8 cellular contexts compared by ENCODE assay signal in the genomic region with DNA sequence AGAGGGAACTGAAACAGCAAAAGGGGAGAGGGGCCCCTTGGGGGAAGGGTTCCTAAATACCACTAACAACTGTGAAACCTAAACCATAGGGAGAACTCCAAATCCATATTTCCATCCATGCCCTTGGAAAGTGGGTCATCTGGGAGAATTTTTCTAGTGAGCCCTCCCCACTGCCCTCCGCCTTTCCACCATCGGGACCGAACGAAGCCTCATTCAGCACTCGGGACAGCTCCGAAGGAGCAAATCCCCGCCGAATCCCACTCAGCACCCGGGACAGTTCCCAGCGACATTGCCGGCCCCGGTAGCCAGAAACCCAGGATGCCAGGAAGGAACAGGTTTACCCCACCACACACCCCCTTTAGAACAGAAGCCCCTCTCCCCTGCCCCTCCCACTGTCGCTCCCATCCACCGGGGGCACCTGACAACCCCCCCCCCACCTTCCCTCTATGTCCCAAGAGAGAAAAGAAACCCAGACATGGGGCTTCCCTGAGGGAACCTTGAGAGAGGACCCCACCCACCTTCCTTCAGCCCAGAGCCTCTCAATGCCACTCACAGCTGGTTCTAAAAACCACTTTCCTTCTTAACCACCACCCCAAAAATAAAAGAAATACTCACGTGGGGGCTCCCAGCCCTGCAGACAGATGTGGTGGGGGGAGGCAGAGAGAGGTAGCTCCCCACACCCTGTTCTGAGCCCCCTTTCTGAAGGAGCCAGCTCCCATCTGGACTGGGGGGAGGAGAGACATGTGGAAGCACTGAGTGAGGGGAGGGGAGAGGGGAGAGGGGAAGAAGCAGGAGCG. TPM values are rescaled to one million over a fixed set of nuclear protein-coding genes. Genes with fewer than 3 reads are reported as not detected.
DNase-seq lines count a peak whose midpoint lies in the region; ATAC-seq and TF ChIP-seq lines count a peak whose summit lies in the region.

No MANE protein-coding gene starts in this region.

- CTCF ChIA-PET in A673 (lab: Charles Lee) = no interaction called here
- CTCF ChIA-PET in activated B cell treated with CpG ODN at 0.5 μM for 24 hours (lab: Charles Lee) = no interaction called here

- no peak overlapping the region for H3K4me3 Mint-ChIP-seq in activated B cell treated with CpG ODN at 0.5 μM for 24 hours

- no peaks in the 10 kb centered on the region for H3K9me3 Mint-ChIP-seq in activated B cell treated with CpG ODN at 0.5 μM for 24 hours

- peaks cover 32% of the 10 kb centered on the region for H3K4me1 Mint-ChIP-seq in activated B cell treated with CpG ODN at 0.5 μM for 24 hours

- H3K36me3 ChIP-seq in A673 (ENCODE audit: insufficient read depth, low read length, poor library complexity, severe bottlenecking) (no peaks in the 10 kb centered on the region), mucosa of descending colon (ENCODE audit: low read depth) (no peaks in the 10 kb centered on the region), testis (ENCODE audit: low read depth, missing control alignments) (no peaks in the 10 kb centered on the region)

- H3K36me3 Mint-ChIP-seq in activated B cell treated with CpG ODN at 0.5 μM for 24 hours (ENCODE audit: low read depth) = no peaks in the 10 kb centered on the region

- no peaks in the 10 kb centered on the region for H3K9me3 ChIP-seq in A673 (ENCODE audit: low read depth, low read length, poor library complexity, severe bottlenecking)
- no peaks in the 10 kb centered on the region for H3K9me3 ChIP-seq in mucosa of descending colon
- no peaks in the 10 kb centered on the region for H3K9me3 ChIP-seq in testis

- no peak overlapping the region for H3K27ac Mint-ChIP-seq in activated B cell treated with CpG ODN at 0.5 μM for 24 hours

- no peak for ATAC-seq in activated B cell treated with CpG ODN at 0.5 μM for 24 hours (ENCODE audit: low read depth)
- peak; percentile 67 for ATAC-seq in mucosa of descending colon
- no peak for ATAC-seq in HG03460 (IDR thresholded peaks at IDR 0.05; ENCODE audit: unreplicated experiment)

- WGBS in testis, 2 donors = 3 to 5% methylated on average over 10 to 16 of the region's 16 CpGs

- H3K27ac ChIP-seq in A673 (ENCODE audit: low read depth, low read length, poor library complexity, severe bottlenecking) (no peak overlapping the region), testis (no peak overlapping the region)

- intact Hi-C loops in A673 (cut with micrococcal nuclease; ENCODE audit: unreplicated experiment) = no loop called here
- intact Hi-C loops in activated B cell treated with CpG ODN at 0.5 μM for 24 hours (cut with micrococcal nuclease) = loop anchor here (5.0 kb wide), 1 partner anchor 57 kb away; no protein-coding TSS in a partner anchor
- intact Hi-C loops in mucosa of descending colon (cut with DNase I, micrococcal nuclease) = no loop called here
- intact Hi-C loops in testis (cut with DNase I; ENCODE audit: low total_unique reads) = no loop called here

- peaks cover 87% of the 10 kb centered on the region for H3K27me3 ChIP-seq in A673 (replicated peaks; ENCODE audit: insufficient read depth, low read depth, low read length, poor library complexity)
- H3K27me3 ChIP-seq in testis = no peaks in the 10 kb centered on the region

- BruUV-seq in A673 (replicated peaks; lab: Mats Ljungman, UMichigan) = no TSS peak

- no peak for TF ChIP-seq POLR2A in testis (IDR thresholded peaks at IDR 0.05)

- H3K4me3 ChIP-seq in A673 (ENCODE audit: low read depth, low read length, poor library complexity, severe bottlenecking) (no peak overlapping the region), mucosa of descending colon (no peak overlapping the region), testis (no peak overlapping the region)

- POLR2A ChIA-PET in A673 (lab: Charles Lee; ENCODE audit: low non-redundant PET) (interaction anchor here (0.6 kb wide), 1 partner anchor 97 kb away, joined by 5 read pairs; no protein-coding TSS in a partner anchor), activated B cell treated with CpG ODN at 0.5 μM for 24 hours (lab: Charles Lee) (interaction anchor here (0.6 kb wide), 2 partner anchors 268 to 632 kb away, joined by 7 to 10 read pairs; a partner anchor contains a TSS)

- TF ChIP-seq CTCF in A673 (conservative IDR thresholded peaks at IDR 0.05; ENCODE audit: low read depth, low read length) = no peak
- no peak for TF ChIP-seq CTCF in activated B cell treated with CpG ODN at 0.5 μM for 24 hours (IDR thresholded peaks at IDR 0.05)
- TF ChIP-seq CTCF in mucosa of descending colon (IDR thresholded peaks at IDR 0.05) = no peak
- no peak for TF ChIP-seq CTCF in testis (IDR thresholded peaks at IDR 0.05)

- H3K4me1 ChIP-seq in A673 (ENCODE audit: insufficient read depth, low read length, poor library complexity, severe bottlenecking) (no peaks in the 10 kb centered on the region), mucosa of descending colon (ENCODE audit: low read depth) (peaks cover 3% of the 10 kb centered on the region), testis (peaks cover 3% of the 10 kb centered on the region)

- DNase-seq in A673 (ENCODE audit: low spot score) (peak; percentile 72), HK-2 (ENCODE audit: unreplicated experiment) (peak; percentile 76), activated B cell treated with CpG ODN at 0.5 μM for 24 hours (peak; percentile 32), ecto neural progenitor cell (ENCODE audit: low spot score) (peak; percentile 89), mucosa of descending colon (peak in 2 of 3 donors; percentile 72 to 76), testis (peak; percentile 78), NCI-H2196 treated with DMSO at 0.1 percent for 48 hours (lab: John Stamatoyannopoulos, UW; ENCODE audit: unreplicated experiment) (no peak)

- H3K27me3 Mint-ChIP-seq in activated B cell treated with CpG ODN at 0.5 μM for 24 hours = peaks cover 28% of the 10 kb centered on the region

RNA-seq across cellular contexts. Expression of a gene that starts 4.5 kb away (rescaled TPM):
- total RNA-seq in A673 (2021) (0.66 TPM in 1 of 2 replicates, not detected in the other), activated B cell treated with CpG ODN at 0.5 μM for 24 hours (3.9 and 6.0 TPM in 2 replicates), mucosa of descending colon (under 1 TPM; 0.35 to 0.60 (median 0.41) TPM), testis (10 to 100 TPM; 19.8 to 22.5 TPM)
- polyA plus RNA-seq in testis (ENCODE audit: insufficient read depth, low read depth, low replicate concordance) = 10.6 TPM
